Comparison of ENCODE assay signal across 8 cellular contexts in genomic region chr20:34579191-34579661, GRCh38. TPM values are rescaled to one million over a fixed set of nuclear protein-coding genes. Genes with fewer than 3 reads are reported as not detected.
A peak's percentile ranks its signal among the peaks of the same experiment; 100 is the strongest.
DNase-seq lines count a peak whose midpoint lies in the region; ATAC-seq and TF ChIP-seq lines count a peak whose summit lies in the region.

No MANE protein-coding gene starts in this region.

- CTCF ChIA-PET in AG04450 (lab: Charles Lee): interaction anchor here (0.5 to 3.6 kb wide), 8 partner anchors 10 to 383 kb away, joined by 3 to 60 read pairs (median 4); partner anchors contain the start of gene TP53INP2

- H3K4me1 ChIP-seq in right cardiac atrium (ENCODE audit: control insufficient read depth, insufficient read depth, low read length): peaks cover 5% of the 10 kb centered on the region

- H3K4me3 ChIP-seq in AG04450 (ENCODE audit: low read depth, low read length) (no peak overlapping the region), right cardiac atrium (ENCODE audit: low read length) (no peak overlapping the region)

- H3K27me3 ChIP-seq in AG04450 (ENCODE audit: control insufficient read depth, insufficient read depth, low read length) (no peaks in the 10 kb centered on the region), right cardiac atrium (ENCODE audit: control insufficient read depth, insufficient read depth) (no peaks in the 10 kb centered on the region)

- H3K27ac Mint-ChIP-seq in immature natural killer cell: peak overlapping the region in 1 of 6 donors; percentile 85

- peak; percentile 69 for TF ChIP-seq CTCF in AG04450 (IDR thresholded peaks at IDR 0.05; ENCODE audit: low read depth, low read length)

- ATAC-seq in right cardiac atrium (peak; percentile 86 to 87), HG02973 (IDR thresholded peaks at IDR 0.05; ENCODE audit: unreplicated experiment) (no peak)

- POLR2A ChIA-PET in AG04450 (lab: Yijun Ruan, JAX): interaction anchor here (0.7 kb wide), 1 partner anchor 312 kb away, joined by 4 read pairs; no protein-coding TSS in a partner anchor

- H3K36me3 Mint-ChIP-seq in immature natural killer cell: peaks cover 5 to 18% (median 10%) of the 10 kb centered on the region in 3 donors

- H3K4me3 Mint-ChIP-seq in immature natural killer cell: no peak overlapping the region

- H3K27ac ChIP-seq in AG04450 (ENCODE audit: low read depth, low read length): no peak overlapping the region
- peak overlapping the region; percentile 29 for H3K27ac ChIP-seq in angular gyrus (ENCODE audit: low read depth, low read length)
- no peak overlapping the region for H3K27ac ChIP-seq in right cardiac atrium (ENCODE audit: low read length)

- intact Hi-C loops in right cardiac atrium (cut with DNase I): loop anchor here in 2 of 4 donors (2.0 to 10.0 kb wide), 2 partner anchors 186 to 190 kb away; no protein-coding TSS in a partner anchor

- 62% methylated on average over 7 of the region's 7 CpGs for WGBS in right cardiac atrium

- H3K4me1 Mint-ChIP-seq in immature natural killer cell: peaks cover 15 to 17% of the 10 kb centered on the region in 2 donors

- H3K27me3 Mint-ChIP-seq in immature natural killer cell (ENCODE audit: low read depth in 3 of 3): no peaks in the 10 kb centered on the region

- DNase-seq in AG04450 (ENCODE audit: low read depth, low spot score) (no peak), HT-29 (ENCODE audit: low spot score) (peak; percentile 92), right cardiac atrium (peak; percentile 64 to 85 (median 82)), stromal cell of bone marrow (ENCODE audit: low read depth) (peak; percentile 67), immature natural killer cell (no peak), HuH-7.5 (ENCODE audit: low spot score) (no peak)

- no peaks in the 10 kb centered on the region for H3K9me3 Mint-ChIP-seq in immature natural killer cell

- no peaks in the 10 kb centered on the region for H3K9me3 ChIP-seq in AG04450 (ENCODE audit: control insufficient read depth, insufficient read depth, low read length)
- no peaks in the 10 kb centered on the region for H3K9me3 ChIP-seq in right cardiac atrium (ENCODE audit: control insufficient read depth, low read length)

RNA-seq across cellular contexts. Expression of gene MAP1LC3A, which starts 20.7 kb away (rescaled TPM):
- 15.9 and 26.7 TPM in 2 replicates for polyA plus RNA-seq in AG04450 (2011; rRNA removed)
- polyA minus RNA-seq in AG04450 (2011; rRNA and poly(A)+ RNA removed): 13.2 and 18.9 TPM in 2 replicates
- total RNA-seq in HT-29 (2014; rRNA removed; shearing (Covaris generic)): 9.3 and 12.6 TPM in 2 replicates
- 10 to 100 TPM; 61.8 to 85.7 (median 79.8) TPM for total RNA-seq in right cardiac atrium
- polyA plus RNA-seq in right cardiac atrium: 116 TPM
- 1 to 10 TPM in 2 of 3 donors, under 1 TPM in 1; 0.74 to 4.2 (median 3.1) TPM for polyA plus RNA-seq in immature natural killer cell

Comparison
In these comparisons a context has a peak if more than half of its experiments do, and no peak if none do; other contexts are left out.
1. DNase-seq: peak in HT-29 (single experiment), right cardiac atrium (3 of 3) and stromal cell of bone marrow (single experiment); none in AG04450 (single experiment), immature natural killer cell (0 of 3) and HuH-7.5 (single experiment).